In the genomic region with DNA sequence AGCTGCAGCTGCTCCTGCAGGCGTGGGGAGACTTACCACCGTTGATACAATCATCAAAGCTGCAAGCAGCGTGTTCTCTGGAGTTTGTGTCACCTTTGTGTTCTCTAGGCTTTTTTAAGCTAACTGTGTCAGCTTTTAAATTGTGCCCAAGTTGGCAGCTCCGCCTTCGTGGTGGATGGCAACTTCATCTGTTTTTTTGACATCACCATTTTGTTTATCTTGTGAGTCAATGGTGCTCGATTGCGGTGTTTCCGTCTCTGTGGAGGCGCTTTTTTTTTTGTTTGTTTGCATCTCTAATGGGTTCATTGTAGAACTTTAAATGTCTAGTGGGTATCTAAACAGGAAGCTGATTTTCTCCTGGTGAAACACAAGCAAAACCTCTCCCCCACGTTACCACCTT, we compare ENCODE assay signal across 8 cellular contexts. TPM values are rescaled to one million over a fixed set of nuclear protein-coding genes. Genes with fewer than 3 reads are reported as not detected.
DNase-seq lines count a peak whose midpoint lies in the region; ATAC-seq lines count a peak whose summit lies in the region.
"Not testable (repeated sequence)": the region's sequence is repeated elsewhere in the genome, so short reads cannot be mapped to it uniquely, and the experiment has no call there.

No MANE protein-coding gene starts in this region.

- not testable (repeated sequence) for H3K4me1 ChIP-seq in GM23248 (ENCODE audit: insufficient read depth); naive thymus-derived CD4-positive, alpha-beta T cell (ENCODE audit: control insufficient read depth in 2 of 2, insufficient read depth in 2 of 2, low read length in 2 of 2)

- H3K9me3 ChIP-seq in GM23248 (ENCODE audit: low read depth); naive thymus-derived CD4-positive, alpha-beta T cell (ENCODE audit: control insufficient read depth in 2 of 3, low read length in 3 of 3): not testable (repeated sequence)

- not testable (repeated sequence) for H3K36me3 ChIP-seq in GM23248 (ENCODE audit: low read depth); naive thymus-derived CD4-positive, alpha-beta T cell (ENCODE audit: control insufficient read depth in 2 of 3, insufficient read depth in 3 of 3, low read length in 3 of 3)

- H3K4me1 Mint-ChIP-seq in T-cell, result peaks cover 17 to 27% (median 24%) of the 10 kb centered on the region in 3 donors
- H3K4me1 Mint-ChIP-seq in naive thymus-derived CD4-positive, alpha-beta T cell, result peaks cover 7 to 30% (median 21%) of the 10 kb centered on the region in 7 donors

- not testable (repeated sequence) for H3K4me3 ChIP-seq in GM23248; naive thymus-derived CD4-positive, alpha-beta T cell (ENCODE audit: low read length)

- in situ Hi-C loops in GM23248 (cut with MboI), result not testable (repeated sequence)

- not testable (repeated sequence) for H2AFZ ChIP-seq in GM23248

- intact Hi-C loops in naive thymus-derived CD4-positive, alpha-beta T cell (cut with micrococcal nuclease), result loop anchor here in 1 of 2 donors (5.0 kb wide), 1 partner anchor 144 kb away; no protein-coding TSS in a partner anchor

- CTCF ChIA-PET in T-cell (lab: Charles Lee), result interaction anchor here in 1 of 2 donors (0.7 kb wide), 1 partner anchor 12 kb away, joined by 3 read pairs; no protein-coding TSS in a partner anchor
- CTCF ChIA-PET in naive thymus-derived CD4-positive, alpha-beta T cell (lab: Charles Lee), result not testable (repeated sequence)

- H4K20me1 ChIP-seq in GM23248 (ENCODE audit: insufficient read depth), result not testable (repeated sequence)

- peak in 1 of 4 experiments; percentile 38 for ATAC-seq in T-cell (replicated peaks in 1 of 4)
- ATAC-seq in naive thymus-derived CD4-positive, alpha-beta T cell, result peak; percentile 31

- not testable (repeated sequence) for H3K4me2 ChIP-seq in GM23248 (ENCODE audit: unreplicated experiment)

- WGBS in GM23248 (ENCODE audit: low coverage in 1 of 2, low lambda C conversion rate in 2 of 2, missing lambda C conversion rate in 2 of 2), 2 experiments, result 46 to 48% methylated on average over 10 of the region's 10 CpGs

- H3K9ac ChIP-seq in GM23248, result not testable (repeated sequence)

- not testable (repeated sequence) for H3K27ac ChIP-seq in GM23248; naive thymus-derived CD4-positive, alpha-beta T cell (ENCODE audit: low read depth, low read length)

- DNase-seq in COR-L47 (lab: John Stamatoyannopoulos, UW) (peak; percentile 64), GM23248 (peak; percentile 28), NCI-H1436 (lab: John Stamatoyannopoulos, UW) (peak; percentile 71), NCI-H2227 treated with DMSO at 0.1 percent for 48 hours (lab: John Stamatoyannopoulos, UW) (peak; percentile 58), T-cell (peak in 18 of 34 experiments; percentile 1 to 52 (median 18)), dermis blood vessel endothelial cell (peak; percentile 10), stromal cell of bone marrow (ENCODE audit: low read depth) (peak; percentile 3)
- not testable (repeated sequence) for DNase-seq in naive thymus-derived CD4-positive, alpha-beta T cell

- peak overlapping the region in 1 of 2 donors; percentile 13 for H3K27ac Mint-ChIP-seq in T-cell
- H3K27ac Mint-ChIP-seq in naive thymus-derived CD4-positive, alpha-beta T cell, result peak overlapping the region in 5 of 9 donors; percentile 15 to 73 (median 57)

- H3K36me3 Mint-ChIP-seq in T-cell; naive thymus-derived CD4-positive, alpha-beta T cell: not testable (repeated sequence)

- H3K4me3 Mint-ChIP-seq in T-cell, result not testable (repeated sequence)
- peak overlapping the region in 2 of 10 donors; percentile 8 to 37 for H3K4me3 Mint-ChIP-seq in naive thymus-derived CD4-positive, alpha-beta T cell

- not testable (repeated sequence) for H3K27me3 Mint-ChIP-seq in T-cell; naive thymus-derived CD4-positive, alpha-beta T cell

- H3K79me2 ChIP-seq in GM23248 (ENCODE audit: insufficient read depth), result not testable (repeated sequence)

- not testable (repeated sequence) for H3F3A ChIP-seq in GM23248 (ENCODE audit: insufficient read depth)

- H3K9me3 Mint-ChIP-seq in T-cell, result not testable (repeated sequence)
- peaks cover 0 to 22% (median 0%) of the 10 kb centered on the region in 11 donors for H3K9me3 Mint-ChIP-seq in naive thymus-derived CD4-positive, alpha-beta T cell

- not testable (repeated sequence) for H3K27me3 ChIP-seq in GM23248 (replicated peaks; ENCODE audit: insufficient read depth); naive thymus-derived CD4-positive, alpha-beta T cell (ENCODE audit: control insufficient read depth in 2 of 2, insufficient read depth in 2 of 2, low read length in 2 of 2)

- H3K9me2 ChIP-seq in GM23248 (ENCODE audit: insufficient read depth), result not testable (repeated sequence)

- POLR2A ChIA-PET in T-cell (lab: Charles Lee), result interaction anchor here in 1 of 2 donors (0.6 kb wide), 1 partner anchor 219 kb away, joined by 7 read pairs; no protein-coding TSS in a partner anchor
- POLR2A ChIA-PET in naive thymus-derived CD4-positive, alpha-beta T cell (lab: Charles Lee), result interaction anchor here (0.5 kb wide), 1 partner anchor 147 kb away, joined by 3 read pairs; no protein-coding TSS in a partner anchor

RNA-seq across cellular contexts. Expression of gene ZNF611, which starts 11.1 kb away (rescaled TPM):
- total RNA-seq in GM23248 (2014; rRNA removed; shearing (Covaris generic)), result 6.7 and 7.7 TPM in 2 replicates
- 5.5 and 7.8 TPM in 2 replicates for polyA plus RNA-seq in GM23248 (2016; fragmentation: Nextera tagmentation; extraction: Ambion mirVana)
- total RNA-seq in T-cell (10 to 100 TPM; 31.5 to 46.2 (median 37.0) TPM), dermis blood vessel endothelial cell (11.9 and 15.7 TPM in 2 replicates)
- 10 to 100 TPM; 23.4 to 56.0 (median 36.8) TPM for total RNA-seq in naive thymus-derived CD4-positive, alpha-beta T cell
- polyA plus RNA-seq in naive thymus-derived CD4-positive, alpha-beta T cell, result 10 to 100 TPM; 32.6 to 43.5 TPM

RNA-seq across cellular contexts. Expression of gene ZNF600, which starts 40.7 kb away (rescaled TPM):
- 1.8 and 1.9 TPM in 2 replicates for total RNA-seq in GM23248 (2014; rRNA removed; shearing (Covaris generic))
- 3.2 and 3.5 TPM in 2 replicates for polyA plus RNA-seq in GM23248 (2016; fragmentation: Nextera tagmentation; extraction: Ambion mirVana)
- total RNA-seq in T-cell, result 10 to 100 TPM; 11.4 to 52.4 (median 24.5) TPM
- 4.1 and 5.4 TPM in 2 replicates for total RNA-seq in dermis blood vessel endothelial cell
- 10 to 100 TPM in 4 of 5 experiments, 1 to 10 TPM in 1; 6.7 to 30.0 (median 19.8) TPM for total RNA-seq in naive thymus-derived CD4-positive, alpha-beta T cell
- 10 to 100 TPM in 1 of 2 donors, 1 to 10 TPM in 1; 5.2 to 17.2 TPM for polyA plus RNA-seq in naive thymus-derived CD4-positive, alpha-beta T cell
